In genomic region chr15:33157636-33158035, GRCh38 we compare ENCODE assay signal across 1 cellular context.
TF ChIP-seq lines count a peak whose summit lies in the region.

No MANE protein-coding gene starts in this region.

TF ChIP-seq in GM23338, 12 proteins besides CTCF, POLR2A, EP300 and RAD21 (continued from another document):
- TF ChIP-seq, protein P1, sequence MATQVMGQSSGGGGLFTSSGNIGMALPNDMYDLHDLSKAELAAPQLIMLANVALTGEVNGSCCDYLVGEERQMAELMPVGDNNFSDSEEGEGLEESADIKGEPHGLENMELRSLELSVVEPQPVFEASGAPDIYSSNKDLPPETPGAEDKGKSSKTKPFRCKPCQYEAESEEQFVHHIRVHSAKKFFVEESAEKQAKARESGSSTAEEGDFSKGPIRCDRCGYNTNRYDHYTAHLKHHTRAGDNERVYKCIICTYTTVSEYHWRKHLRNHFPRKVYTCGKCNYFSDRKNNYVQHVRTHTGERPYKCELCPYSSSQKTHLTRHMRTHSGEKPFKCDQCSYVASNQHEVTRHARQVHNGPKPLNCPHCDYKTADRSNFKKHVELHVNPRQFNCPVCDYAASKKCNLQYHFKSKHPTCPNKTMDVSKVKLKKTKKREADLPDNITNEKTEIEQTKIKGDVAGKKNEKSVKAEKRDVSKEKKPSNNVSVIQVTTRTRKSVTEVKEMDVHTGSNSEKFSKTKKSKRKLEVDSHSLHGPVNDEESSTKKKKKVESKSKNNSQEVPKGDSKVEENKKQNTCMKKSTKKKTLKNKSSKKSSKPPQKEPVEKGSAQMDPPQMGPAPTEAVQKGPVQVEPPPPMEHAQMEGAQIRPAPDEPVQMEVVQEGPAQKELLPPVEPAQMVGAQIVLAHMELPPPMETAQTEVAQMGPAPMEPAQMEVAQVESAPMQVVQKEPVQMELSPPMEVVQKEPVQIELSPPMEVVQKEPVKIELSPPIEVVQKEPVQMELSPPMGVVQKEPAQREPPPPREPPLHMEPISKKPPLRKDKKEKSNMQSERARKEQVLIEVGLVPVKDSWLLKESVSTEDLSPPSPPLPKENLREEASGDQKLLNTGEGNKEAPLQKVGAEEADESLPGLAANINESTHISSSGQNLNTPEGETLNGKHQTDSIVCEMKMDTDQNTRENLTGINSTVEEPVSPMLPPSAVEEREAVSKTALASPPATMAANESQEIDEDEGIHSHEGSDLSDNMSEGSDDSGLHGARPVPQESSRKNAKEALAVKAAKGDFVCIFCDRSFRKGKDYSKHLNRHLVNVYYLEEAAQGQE (IDR thresholded peaks at IDR 0.05; ENCODE audit: unreplicated experiment) = no peak
- TF ChIP-seq POLR2AphosphoS5 (IDR thresholded peaks at IDR 0.05; ENCODE audit: low read depth) = no peak
- TF ChIP-seq STAT1 (IDR thresholded peaks at IDR 0.05; ENCODE audit: unreplicated experiment) = no peak
- no peak for TF ChIP-seq ZNF114 (CRISPR knock-in tag; IDR thresholded peaks at IDR 0.05)
- no peak for TF ChIP-seq ZNF331 (CRISPR knock-in tag; IDR thresholded peaks at IDR 0.05; ENCODE audit: low read depth)
